In the genomic region with DNA sequence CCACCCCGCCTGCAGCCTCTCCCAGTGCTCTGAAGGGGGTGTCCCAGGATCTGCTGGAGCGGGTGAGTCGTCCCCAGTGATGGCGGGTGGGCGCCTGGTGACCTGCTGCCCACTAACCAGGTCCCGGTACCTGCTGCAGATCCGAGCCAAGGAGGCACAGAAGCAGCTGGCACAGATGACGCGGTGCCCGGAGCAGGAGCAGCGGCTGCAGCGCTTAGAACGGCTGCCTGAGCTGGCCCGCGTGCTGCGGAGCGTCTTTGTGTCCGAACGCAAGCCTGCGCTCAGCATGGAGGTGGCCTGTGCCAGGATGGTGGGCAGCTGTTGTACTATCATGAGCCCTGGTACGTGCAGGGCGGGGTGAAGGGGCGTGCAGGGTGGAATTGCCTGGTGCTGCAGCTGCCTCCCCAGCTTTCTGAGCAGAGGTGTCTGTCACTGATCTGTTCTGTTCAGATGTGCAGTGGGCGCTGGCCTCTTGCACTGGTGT, we compare ENCODE assay signal across 1 cellular context.
TF ChIP-seq lines count a peak whose summit lies in the region.

No MANE protein-coding gene starts in this region.

TF ChIP-seq in K562, 482 proteins besides CTCF, POLR2A, EP300 and RAD21:
- TF ChIP-seq POLR2G (IDR thresholded peaks at IDR 0.05; ENCODE audit: low read depth, low read length) (peak; percentile 70), PTBP1 (IDR thresholded peaks at IDR 0.05; ENCODE audit: low read depth, low read length) (0 out of 2 replicates have a peak, but pooled peaks have one; percentile 22), RBFOX2 (IDR thresholded peaks at IDR 0.05; ENCODE audit: low read depth, low read length) (peak; percentile 64), RBM14 (IDR thresholded peaks at IDR 0.05; ENCODE audit: borderline replicate concordance, insufficient read depth, low read depth, low read length) (no peak), HOXB6 (CRISPR knock-in tag; IDR thresholded peaks at IDR 0.05; ENCODE audit: borderline replicate concordance) (no peak), NFIX (CRISPR knock-in tag; IDR thresholded peaks at IDR 0.05; ENCODE audit: low read depth) (no peak), HNRNPL (IDR thresholded peaks at IDR 0.05; ENCODE audit: low read depth, low read length) (peak; percentile 75; the same call in 1 of the 2 replicates), PCBP1 (IDR thresholded peaks at IDR 0.05; ENCODE audit: low read depth, low read length, poor library complexity, severe bottlenecking) (peak; percentile 38), BACH1 (tag; IDR thresholded peaks at IDR 0.05) (no peak), SUPT5H (IDR thresholded peaks at IDR 0.05) (peak; percentile 48), TCF3 (CRISPR knock-in tag; IDR thresholded peaks at IDR 0.05) (no peak)
- TF ChIP-seq, protein P1, sequence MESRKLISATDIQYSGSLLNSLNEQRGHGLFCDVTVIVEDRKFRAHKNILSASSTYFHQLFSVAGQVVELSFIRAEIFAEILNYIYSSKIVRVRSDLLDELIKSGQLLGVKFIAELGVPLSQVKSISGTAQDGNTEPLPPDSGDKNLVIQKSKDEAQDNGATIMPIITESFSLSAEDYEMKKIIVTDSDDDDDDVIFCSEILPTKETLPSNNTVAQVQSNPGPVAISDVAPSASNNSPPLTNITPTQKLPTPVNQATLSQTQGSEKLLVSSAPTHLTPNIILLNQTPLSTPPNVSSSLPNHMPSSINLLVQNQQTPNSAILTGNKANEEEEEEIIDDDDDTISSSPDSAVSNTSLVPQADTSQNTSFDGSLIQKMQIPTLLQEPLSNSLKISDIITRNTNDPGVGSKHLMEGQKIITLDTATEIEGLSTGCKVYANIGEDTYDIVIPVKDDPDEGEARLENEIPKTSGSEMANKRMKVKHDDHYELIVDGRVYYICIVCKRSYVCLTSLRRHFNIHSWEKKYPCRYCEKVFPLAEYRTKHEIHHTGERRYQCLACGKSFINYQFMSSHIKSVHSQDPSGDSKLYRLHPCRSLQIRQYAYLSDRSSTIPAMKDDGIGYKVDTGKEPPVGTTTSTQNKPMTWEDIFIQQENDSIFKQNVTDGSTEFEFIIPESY (CRISPR knock-in tag; IDR thresholded peaks at IDR 0.05): peak; percentile 79; the same call in 1 of the 2 replicates
- TF ChIP-seq, protein P2, sequence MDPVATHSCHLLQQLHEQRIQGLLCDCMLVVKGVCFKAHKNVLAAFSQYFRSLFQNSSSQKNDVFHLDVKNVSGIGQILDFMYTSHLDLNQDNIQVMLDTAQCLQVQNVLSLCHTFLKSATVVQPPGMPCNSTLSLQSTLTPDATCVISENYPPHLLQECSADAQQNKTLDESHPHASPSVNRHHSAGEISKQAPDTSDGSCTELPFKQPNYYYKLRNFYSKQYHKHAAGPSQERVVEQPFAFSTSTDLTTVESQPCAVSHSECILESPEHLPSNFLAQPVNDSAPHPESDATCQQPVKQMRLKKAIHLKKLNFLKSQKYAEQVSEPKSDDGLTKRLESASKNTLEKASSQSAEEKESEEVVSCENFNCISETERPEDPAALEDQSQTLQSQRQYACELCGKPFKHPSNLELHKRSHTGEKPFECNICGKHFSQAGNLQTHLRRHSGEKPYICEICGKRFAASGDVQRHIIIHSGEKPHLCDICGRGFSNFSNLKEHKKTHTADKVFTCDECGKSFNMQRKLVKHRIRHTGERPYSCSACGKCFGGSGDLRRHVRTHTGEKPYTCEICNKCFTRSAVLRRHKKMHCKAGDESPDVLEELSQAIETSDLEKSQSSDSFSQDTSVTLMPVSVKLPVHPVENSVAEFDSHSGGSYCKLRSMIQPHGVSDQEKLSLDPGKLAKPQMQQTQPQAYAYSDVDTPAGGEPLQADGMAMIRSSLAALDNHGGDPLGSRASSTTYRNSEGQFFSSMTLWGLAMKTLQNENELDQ (CRISPR knock-in tag; IDR thresholded peaks at IDR 0.05; ENCODE audit: borderline replicate concordance): no peak
- TF ChIP-seq, protein P3, sequence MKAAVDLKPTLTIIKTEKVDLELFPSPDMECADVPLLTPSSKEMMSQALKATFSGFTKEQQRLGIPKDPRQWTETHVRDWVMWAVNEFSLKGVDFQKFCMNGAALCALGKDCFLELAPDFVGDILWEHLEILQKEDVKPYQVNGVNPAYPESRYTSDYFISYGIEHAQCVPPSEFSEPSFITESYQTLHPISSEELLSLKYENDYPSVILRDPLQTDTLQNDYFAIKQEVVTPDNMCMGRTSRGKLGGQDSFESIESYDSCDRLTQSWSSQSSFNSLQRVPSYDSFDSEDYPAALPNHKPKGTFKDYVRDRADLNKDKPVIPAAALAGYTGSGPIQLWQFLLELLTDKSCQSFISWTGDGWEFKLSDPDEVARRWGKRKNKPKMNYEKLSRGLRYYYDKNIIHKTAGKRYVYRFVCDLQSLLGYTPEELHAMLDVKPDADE (conservative IDR thresholded peaks at IDR 0.05; ENCODE audit: control insufficient read depth, low read depth, low read length): no peak
